14 cellular contexts compared by ENCODE assay signal in the genomic region with DNA sequence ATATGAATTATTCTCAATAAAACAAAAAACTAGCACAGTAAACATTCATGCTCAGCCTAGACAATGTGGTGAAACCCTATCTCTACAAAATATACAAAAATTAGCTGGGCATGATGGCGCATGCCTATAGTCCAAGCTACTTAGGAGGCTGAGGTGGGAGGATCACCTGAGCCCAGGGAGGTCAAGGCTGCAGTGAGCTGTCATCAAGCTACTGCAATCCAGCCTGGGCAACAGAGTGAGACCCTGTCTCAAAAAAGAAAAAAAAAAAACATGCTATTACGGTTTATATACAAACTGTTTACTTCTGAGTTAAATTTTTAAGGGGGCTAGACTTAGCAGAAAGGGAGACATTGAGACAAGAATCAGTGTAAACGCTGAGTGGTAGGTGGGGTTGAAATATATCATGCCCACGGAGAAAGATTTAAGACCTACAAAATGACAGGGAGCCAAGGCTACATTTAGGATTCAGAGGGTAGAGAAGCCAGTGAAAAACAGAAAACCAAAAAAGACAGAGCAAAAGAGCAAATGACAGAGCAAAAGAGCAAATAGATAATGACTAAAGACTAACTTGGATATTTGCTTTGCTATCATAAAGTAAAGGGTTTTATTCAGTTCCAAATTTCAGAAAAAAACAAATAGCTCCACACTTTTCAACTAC. TPM values are rescaled to one million over a fixed set of nuclear protein-coding genes. Genes with fewer than 3 reads are reported as not detected.
DNase-seq lines count a peak whose midpoint lies in the region; ATAC-seq and TF ChIP-seq lines count a peak whose summit lies in the region.
"Had no signal": no experiment of that assay in that cellular context is flagged by ENCODE, and none has a peak within 500 bp of the region (broad histone marks: within the 10 kb centered on the region; RNA-seq: fewer than 3 reads in every experiment).

No MANE protein-coding gene starts in this region.

- H3K4me1 ChIP-seq in Loucy (ENCODE audit: insufficient read depth, low read length, poor library complexity, severe bottlenecking) = peaks cover 43% of the 10 kb centered on the region

- H3K9ac ChIP-seq in Loucy (ENCODE audit: low read depth, low read length, poor library complexity, severe bottlenecking) = no peak overlapping the region

- H3K36me3 ChIP-seq in Loucy (ENCODE audit: insufficient read depth, low read length) = no peaks in the 10 kb centered on the region

- peaks cover 21% of the 10 kb centered on the region for H4K20me1 ChIP-seq in Loucy (ENCODE audit: insufficient read depth, low read length, poor library complexity, severe bottlenecking)

- H3K79me2 ChIP-seq in Loucy (ENCODE audit: insufficient read depth, low read length) = peaks cover 43% of the 10 kb centered on the region

- intact Hi-C loops in dorsolateral prefrontal cortex (cut with DNase I) = no loop called here

- DNase-seq in stimulated activated naive CD4-positive, alpha-beta T cell (lab: John Stamatoyannopoulos, UW) = no peak
- DNase-seq in cortex of kidney (lab: John Stamatoyannopoulos, UW) = no peak
- DNase-seq in dorsolateral prefrontal cortex = no peak
- no peak for DNase-seq in KG1 (lab: John Stamatoyannopoulos, UW)
- DNase-seq: mucosa of descending colon, NCI-H1694 treated with DMSO at 0.1 percent for 48 hours, SW 1271 had no signal

- H2AFZ ChIP-seq in Loucy (ENCODE audit: low read length) = no peak overlapping the region
- H2AFZ ChIP-seq: GM23338 had no signal

- no peaks in the 10 kb centered on the region for H3K9me3 ChIP-seq in Loucy (ENCODE audit: insufficient read depth, low read depth, low read length)
- H3K9me3 ChIP-seq: mucosa of descending colon, tibial nerve had no signal

- no peaks in the 10 kb centered on the region for H3K9me2 ChIP-seq in Loucy (replicated peaks; ENCODE audit: low read depth, low read length)

- H3K27me3 ChIP-seq in Loucy (ENCODE audit: insufficient read depth, low read length, poor library complexity, severe bottlenecking) (no peaks in the 10 kb centered on the region), dorsolateral prefrontal cortex (no peaks in the 10 kb centered on the region)
- H3K27me3 ChIP-seq: tibial nerve had no signal

- H3K27ac ChIP-seq in dorsolateral prefrontal cortex = no peak overlapping the region
- H3K27ac ChIP-seq: C4-2B, tibial nerve had no signal

- TF ChIP-seq CTCF in Loucy (conservative IDR thresholded peaks at IDR 0.05; ENCODE audit: low read length) (no peak), dorsolateral prefrontal cortex (IDR thresholded peaks at IDR 0.05 in 54 of 56, conservative IDR thresholded peaks at IDR 0.05 in 2 of 56; ENCODE audit: low read depth in 1 of 56, partially characterized antibody in 56 of 56) (no peak)

- ATAC-seq in GM18511 (IDR thresholded peaks at IDR 0.05; ENCODE audit: unreplicated experiment) = peak; percentile 27
- ATAC-seq in GM19397 (IDR thresholded peaks at IDR 0.05; ENCODE audit: unreplicated experiment) = peak; percentile 22
- ATAC-seq in HG02763 (IDR thresholded peaks at IDR 0.05; ENCODE audit: unreplicated experiment) = peak; percentile 18
- ATAC-seq: GM23338, mucosa of descending colon had no signal

- no peak overlapping the region for H3K4me3 ChIP-seq in Loucy (ENCODE audit: low read length, poor library complexity, severe bottlenecking)
- no peak overlapping the region for H3K4me3 ChIP-seq in dorsolateral prefrontal cortex
- H3K4me3 ChIP-seq: GM23338, mucosa of descending colon, tibial nerve had no signal

- no peaks in the 10 kb centered on the region for H3F3A ChIP-seq in Loucy (ENCODE audit: low read depth)

- peak overlapping the region; percentile 72 for H3K4me2 ChIP-seq in Loucy (ENCODE audit: low read depth, low read length, poor library complexity, severe bottlenecking)
- H3K4me2 ChIP-seq: GM23338 had no signal

RNA-seq across cellular contexts. Expression of gene TTC32, which starts 7.5 kb away (rescaled TPM):
- total RNA-seq in dorsolateral prefrontal cortex = 10 to 100 TPM in 118 of 120 experiments, 1 to 10 TPM in 2; 8.8 to 38.7 (median 18.3) TPM
